Comparison of ENCODE assay signal across 23 cellular contexts in the genomic region with DNA sequence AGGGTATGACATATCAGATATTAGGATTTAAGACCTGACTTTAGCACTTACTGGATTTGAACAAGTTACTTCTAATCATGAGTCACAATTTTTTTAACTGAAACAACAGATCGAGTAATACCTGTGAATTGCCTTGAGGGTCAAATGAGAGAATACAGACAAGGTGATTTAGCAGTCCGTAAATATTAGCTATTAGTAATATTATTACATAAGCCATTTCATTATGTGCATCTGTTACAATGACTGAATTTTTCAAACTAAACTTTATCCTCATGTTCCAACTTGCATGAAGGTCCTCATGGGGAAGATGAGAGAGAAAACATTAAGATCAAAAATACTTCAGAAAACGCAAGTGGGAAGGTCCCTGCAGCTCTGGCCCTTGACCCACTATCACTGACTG.
"Had no signal": no experiment of that assay in that cellular context is flagged by ENCODE, and none has a peak within 500 bp of the region (broad histone marks: within the 10 kb centered on the region; RNA-seq: fewer than 3 reads in every experiment).

No MANE protein-coding gene starts in this region.

- H3K4me1 ChIP-seq: colonic mucosa, esophagus muscularis mucosa, gastrocnemius medialis, heart right ventricle, left lung, lower lobe of right lung had no signal

- ATAC-seq: effector memory CD8-positive, alpha-beta T cell; gastrocnemius medialis; heart right ventricle; left cardiac atrium; left lung; left ventricle myocardium superior; lower lobe of right lung; mucosa of descending colon; naive thymus-derived CD8-positive, alpha-beta T cell had no signal

- H3K27me3 ChIP-seq: colonic mucosa, esophagus muscularis mucosa, gastrocnemius medialis, heart right ventricle, left lung had no signal

- H3K27ac ChIP-seq: colonic mucosa, esophagus muscularis mucosa, gastrocnemius medialis, heart right ventricle, left lung, lower lobe of right lung had no signal

- FAIRE-seq: endometrium, islet of Langerhans, keratinocyte had no signal

- H3K4me3 ChIP-seq: colonic mucosa, esophagus muscularis mucosa, gastrocnemius medialis, heart right ventricle, left lung, lower lobe of right lung, mucosa of descending colon had no signal

- H3K36me3 ChIP-seq: colonic mucosa, esophagus muscularis mucosa, gastrocnemius medialis, heart right ventricle, left lung, lower lobe of right lung had no signal

- DNase-seq: colonic mucosa; cortex of kidney; effector CD8-positive, alpha-beta T cell; effector memory CD8-positive, alpha-beta T cell; endodermal cell; erythroblast; foreskin melanocyte; gastrocnemius medialis; head of caudate nucleus; heart right ventricle; hippocampal formation; left cardiac atrium; left lung; left ventricle myocardium superior; lower lobe of right lung; mesenchymal stem cell; mucosa of descending colon; naive B cell; naive thymus-derived CD8-positive, alpha-beta T cell had no signal
